19 cellular contexts compared by ENCODE assay signal in the genomic region with DNA sequence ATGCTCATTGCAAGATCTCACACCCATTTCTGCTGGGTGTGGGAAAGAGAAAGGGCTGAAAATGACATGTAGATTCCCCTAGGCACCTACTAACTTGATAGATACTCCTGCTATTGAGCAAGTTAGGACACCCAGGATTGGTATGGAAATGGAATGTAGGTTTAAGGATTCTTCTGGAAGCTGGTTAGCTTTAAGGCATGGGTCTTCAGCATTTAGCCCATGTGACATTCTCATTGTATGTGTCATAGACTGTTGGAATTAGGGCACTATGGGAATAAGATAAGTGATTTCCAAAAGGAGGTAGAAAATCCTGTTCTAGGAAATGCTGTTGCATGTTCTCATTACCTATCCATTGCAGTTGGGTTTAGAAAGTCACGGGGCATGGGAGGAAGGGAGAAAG.
DNase-seq lines count a peak whose midpoint lies in the region; ATAC-seq lines count a peak whose summit lies in the region.
"Had no signal": no experiment of that assay in that cellular context is flagged by ENCODE, and none has a peak within 500 bp of the region (broad histone marks: within the 10 kb centered on the region; RNA-seq: fewer than 3 reads in every experiment).

No MANE protein-coding gene starts in this region.

- no peak overlapping the region for H3K4me3 Mint-ChIP-seq in natural killer cell treated with Interleukin-12 subunit alpha and Interleukin-12 subunit beta and Interleukin-15 and Interleukin-18, amount 100 ng/mL, for 72 hours
- H3K4me3 Mint-ChIP-seq: activated CD8-positive, alpha-beta T cell treated with anti-CD3 and anti-CD28 coated beads for 36 hours; activated T-cell treated with anti-CD3 and anti-CD28 coated beads, Interleukin-2, amount 50 U/mL, for 72 hours; CD4-positive, alpha-beta T cell; naive thymus-derived CD4-positive, alpha-beta T cell had no signal

- no peaks in the 10 kb centered on the region for H3K27me3 Mint-ChIP-seq in natural killer cell treated with Interleukin-12 subunit alpha and Interleukin-12 subunit beta and Interleukin-15 and Interleukin-18, amount 100 ng/mL, for 72 hours
- H3K27me3 Mint-ChIP-seq: activated CD8-positive, alpha-beta T cell treated with anti-CD3 and anti-CD28 coated beads for 36 hours; CD4-positive, alpha-beta T cell; naive thymus-derived CD4-positive, alpha-beta T cell had no signal

- peaks cover 8% of the 10 kb centered on the region in 2 donors for H3K4me1 Mint-ChIP-seq in natural killer cell treated with Interleukin-12 subunit alpha and Interleukin-12 subunit beta and Interleukin-15 and Interleukin-18, amount 100 ng/mL, for 72 hours (ENCODE audit: low read depth in 2 of 2)

- DNase-seq in EH (ENCODE audit: low read depth) (peak; percentile 88), RPMI7951 (ENCODE audit: low read depth) (peak; percentile 62), fibroblast of gingiva (ENCODE audit: low read depth) (peak; percentile 34), renal cortical epithelial cell (ENCODE audit: low read depth) (peak; percentile 78), anterior cingulate cortex (lab: John Stamatoyannopoulos, UW) (no peak), NCI-H1048 (lab: John Stamatoyannopoulos, UW) (no peak)
- no peak for DNase-seq in natural killer cell treated with Interleukin-12 subunit alpha and Interleukin-12 subunit beta and Interleukin-15 and Interleukin-18, amount 100 ng/mL, for 72 hours (ENCODE audit: low spot score)
- DNase-seq: activated CD8-positive, alpha-beta T cell treated with anti-CD3 and anti-CD28 coated beads for 36 hours; activated T-cell treated with anti-CD3 and anti-CD28 coated beads, Interleukin-2, amount 50 U/mL, for 72 hours; CD4-positive, alpha-beta T cell; colonic mucosa; MG63; naive thymus-derived CD4-positive, alpha-beta T cell; NCI-H187 treated with DMSO at 0.1 percent for 48 hours; NCI-H510A treated with DMSO at 0.1 percent for 48 hours; substantia nigra; WERI-Rb-1 had no signal

- no peaks in the 10 kb centered on the region for H3K36me3 Mint-ChIP-seq in natural killer cell treated with Interleukin-12 subunit alpha and Interleukin-12 subunit beta and Interleukin-15 and Interleukin-18, amount 100 ng/mL, for 72 hours

- ATAC-seq in natural killer cell treated with Interleukin-12 subunit alpha and Interleukin-12 subunit beta and Interleukin-15 and Interleukin-18, amount 100 ng/mL, for 72 hours, result no peak
- ATAC-seq: activated CD8-positive, alpha-beta T cell treated with anti-CD3 and anti-CD28 coated beads for 36 hours; activated T-cell treated with anti-CD3 and anti-CD28 coated beads, Interleukin-2, amount 50 U/mL, for 72 hours; esophagus mucosa; naive thymus-derived CD4-positive, alpha-beta T cell; Panc1 had no signal

- H3K27ac Mint-ChIP-seq in natural killer cell treated with Interleukin-12 subunit alpha and Interleukin-12 subunit beta and Interleukin-15 and Interleukin-18, amount 100 ng/mL, for 72 hours, result no peak overlapping the region
- H3K27ac Mint-ChIP-seq: activated CD8-positive, alpha-beta T cell treated with anti-CD3 and anti-CD28 coated beads for 36 hours; activated T-cell treated with anti-CD3 and anti-CD28 coated beads, Interleukin-2, amount 50 U/mL, for 72 hours; CD4-positive, alpha-beta T cell; naive thymus-derived CD4-positive, alpha-beta T cell had no signal

- H3K9me3 Mint-ChIP-seq in natural killer cell treated with Interleukin-12 subunit alpha and Interleukin-12 subunit beta and Interleukin-15 and Interleukin-18, amount 100 ng/mL, for 72 hours, result no peaks in the 10 kb centered on the region
- H3K9me3 Mint-ChIP-seq: activated CD8-positive, alpha-beta T cell treated with anti-CD3 and anti-CD28 coated beads for 36 hours; CD4-positive, alpha-beta T cell had no signal

Comparison
In these comparisons a context has a peak if more than half of its experiments do, and no peak if none do; other contexts are left out.
1. DNase-seq: peak in EH (single experiment), RPMI7951 (single experiment), fibroblast of gingiva (single experiment) and renal cortical epithelial cell (single experiment); none in anterior cingulate cortex (0 of 58), NCI-H1048 (single experiment) and natural killer cell treated with Interleukin-12 subunit alpha and Interleukin-12 subunit beta and Interleukin-15 and Interleukin-18, amount 100 ng/mL, for 72 hours (single experiment).